Comparison of ENCODE assay signal across 14 cellular contexts in the genomic region with DNA sequence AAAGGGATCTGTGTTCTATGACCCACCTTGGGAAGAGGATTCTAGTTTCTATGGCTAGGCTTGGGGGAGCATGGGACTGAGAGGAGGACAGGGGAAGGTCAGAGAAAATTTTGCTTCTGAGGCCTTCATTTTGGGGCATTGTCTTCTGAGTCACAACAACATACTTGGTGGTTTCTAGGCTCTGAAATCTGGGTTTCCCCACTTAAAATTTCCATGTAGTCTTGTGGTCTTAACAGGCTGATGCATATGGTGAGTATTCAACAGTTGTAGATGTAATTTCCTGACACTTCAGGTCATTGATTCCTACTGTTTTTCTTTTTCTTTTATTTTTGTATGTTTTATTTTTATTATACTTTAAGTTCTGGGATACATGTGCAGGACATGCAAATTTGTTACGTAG.
A peak's percentile ranks its signal among the peaks of the same experiment; 100 is the strongest.
DNase-seq lines count a peak whose midpoint lies in the region; ATAC-seq and TF ChIP-seq lines count a peak whose summit lies in the region.
"Had no signal": no experiment of that assay in that cellular context is flagged by ENCODE, and none has a peak within 500 bp of the region (broad histone marks: within the 10 kb centered on the region; RNA-seq: fewer than 3 reads in every experiment).

No MANE protein-coding gene starts in this region.

- POLR2A ChIA-PET in activated CD8-positive, alpha-beta T cell treated with anti-CD3 and anti-CD28 coated beads for 36 hours (lab: Charles Lee), result no interaction called here
- POLR2A ChIA-PET in activated CD8-positive, alpha-beta T cell treated with anti-CD3 and anti-CD28 coated beads, Interleukin-2, amount 10 ng/mL, durations not matched to agents 7 days and 5 days (lab: Charles Lee), result no interaction called here

- no peaks in the 10 kb centered on the region for H3K27me3 Mint-ChIP-seq in activated CD8-positive, alpha-beta T cell treated with anti-CD3 and anti-CD28 coated beads for 36 hours
- peaks cover 4% of the 10 kb centered on the region for H3K27me3 Mint-ChIP-seq in activated CD8-positive, alpha-beta T cell treated with anti-CD3 and anti-CD28 coated beads, Interleukin-2, amount 10 ng/mL, durations not matched to agents 7 days and 5 days (ENCODE audit: low read depth)
- H3K27me3 Mint-ChIP-seq in type B pancreatic cell, result peaks cover 5% of the 10 kb centered on the region

- H3K27ac Mint-ChIP-seq in activated CD8-positive, alpha-beta T cell treated with anti-CD3 and anti-CD28 coated beads for 36 hours, result peak overlapping the region; percentile 79
- no peak overlapping the region for H3K27ac Mint-ChIP-seq in activated CD8-positive, alpha-beta T cell treated with anti-CD3 and anti-CD28 coated beads, Interleukin-2, amount 10 ng/mL, durations not matched to agents 7 days and 5 days
- H3K27ac Mint-ChIP-seq in stimulated activated effector memory CD8-positive, alpha-beta T cell treated with anti-CD3 and anti-CD28 coated beads, Interleukin-12 subunit alpha, Interleukin-12 subunit beta, amount 100 ng/mL, for 72 hours, result peak overlapping the region; percentile 40
- no peak overlapping the region for H3K27ac Mint-ChIP-seq in type B pancreatic cell

- H3K36me3 Mint-ChIP-seq in activated CD8-positive, alpha-beta T cell treated with anti-CD3 and anti-CD28 coated beads for 36 hours (ENCODE audit: low read depth), result no peaks in the 10 kb centered on the region
- H3K36me3 Mint-ChIP-seq in activated CD8-positive, alpha-beta T cell treated with anti-CD3 and anti-CD28 coated beads, Interleukin-2, amount 10 ng/mL, durations not matched to agents 7 days and 5 days (ENCODE audit: low read depth), result peaks cover 2% of the 10 kb centered on the region
- H3K36me3 Mint-ChIP-seq in stimulated activated effector memory CD8-positive, alpha-beta T cell treated with anti-CD3 and anti-CD28 coated beads, Interleukin-12 subunit alpha, Interleukin-12 subunit beta, amount 100 ng/mL, for 72 hours, result no peaks in the 10 kb centered on the region
- H3K36me3 Mint-ChIP-seq in type B pancreatic cell, result no peaks in the 10 kb centered on the region

- peak; percentile 2 for DNase-seq in activated CD8-positive, alpha-beta T cell treated with anti-CD3 and anti-CD28 coated beads for 36 hours
- DNase-seq in activated CD8-positive, alpha-beta T cell treated with anti-CD3 and anti-CD28 coated beads, Interleukin-2, amount 10 ng/mL, durations not matched to agents 7 days and 5 days, result no peak
- DNase-seq in stimulated activated effector memory CD8-positive, alpha-beta T cell treated with anti-CD3 and anti-CD28 coated beads, Interleukin-12 subunit alpha, Interleukin-12 subunit beta, amount 100 ng/mL, for 72 hours (ENCODE audit: low spot score in 2 of 2), result no peak
- DNase-seq in GM19238 (ENCODE audit: insufficient read length, low spot score), result no peak
- no peak for DNase-seq in type B pancreatic cell (ENCODE audit: extremely low spot score, unreplicated experiment)
- DNase-seq in NCI-H2227 (lab: John Stamatoyannopoulos, UW; ENCODE audit: unreplicated experiment), result no peak
- DNase-seq: activated CD4-positive, alpha-beta T cell treated with anti-CD3 and anti-CD28 coated beads for 48 hours; esophagus squamous epithelium; NCI-H1436 treated with DMSO at 0.1 percent for 48 hours; transverse colon had no signal

- peaks cover 9% of the 10 kb centered on the region for H3K9me3 Mint-ChIP-seq in activated CD8-positive, alpha-beta T cell treated with anti-CD3 and anti-CD28 coated beads for 36 hours
- no peaks in the 10 kb centered on the region for H3K9me3 Mint-ChIP-seq in activated CD8-positive, alpha-beta T cell treated with anti-CD3 and anti-CD28 coated beads, Interleukin-2, amount 10 ng/mL, durations not matched to agents 7 days and 5 days (ENCODE audit: insufficient read depth)
- peaks cover 16% of the 10 kb centered on the region for H3K9me3 Mint-ChIP-seq in stimulated activated effector memory CD8-positive, alpha-beta T cell treated with anti-CD3 and anti-CD28 coated beads, Interleukin-12 subunit alpha, Interleukin-12 subunit beta, amount 100 ng/mL, for 72 hours
- peaks cover 12% of the 10 kb centered on the region for H3K9me3 Mint-ChIP-seq in type B pancreatic cell

- intact Hi-C loops in activated CD8-positive, alpha-beta T cell treated with anti-CD3 and anti-CD28 coated beads for 36 hours (cut with micrococcal nuclease), result no loop called here

- H3K4me3 Mint-ChIP-seq in activated CD8-positive, alpha-beta T cell treated with anti-CD3 and anti-CD28 coated beads for 36 hours, result no peak overlapping the region
- H3K4me3 Mint-ChIP-seq in activated CD8-positive, alpha-beta T cell treated with anti-CD3 and anti-CD28 coated beads, Interleukin-2, amount 10 ng/mL, durations not matched to agents 7 days and 5 days, result no peak overlapping the region
- H3K4me3 Mint-ChIP-seq in stimulated activated effector memory CD8-positive, alpha-beta T cell treated with anti-CD3 and anti-CD28 coated beads, Interleukin-12 subunit alpha, Interleukin-12 subunit beta, amount 100 ng/mL, for 72 hours, result no peak overlapping the region
- no peak overlapping the region for H3K4me3 Mint-ChIP-seq in type B pancreatic cell

- CTCF ChIA-PET in activated CD8-positive, alpha-beta T cell treated with anti-CD3 and anti-CD28 coated beads for 36 hours (lab: Charles Lee), result no interaction called here
- CTCF ChIA-PET in activated CD8-positive, alpha-beta T cell treated with anti-CD3 and anti-CD28 coated beads, Interleukin-2, amount 10 ng/mL, durations not matched to agents 7 days and 5 days (lab: Charles Lee), result no interaction called here

- no peak for TF ChIP-seq CTCF in activated CD8-positive, alpha-beta T cell treated with anti-CD3 and anti-CD28 coated beads for 36 hours (IDR thresholded peaks at IDR 0.05)
- no peak for TF ChIP-seq CTCF in type B pancreatic cell (conservative IDR thresholded peaks at IDR 0.05)

- ATAC-seq in activated CD8-positive, alpha-beta T cell treated with anti-CD3 and anti-CD28 coated beads for 36 hours, result peak; percentile 83
- ATAC-seq in activated CD8-positive, alpha-beta T cell treated with anti-CD3 and anti-CD28 coated beads, Interleukin-2, amount 10 ng/mL, durations not matched to agents 7 days and 5 days, result no peak
- ATAC-seq in HG02571 (IDR thresholded peaks at IDR 0.05; ENCODE audit: unreplicated experiment), result peak; percentile 79
- peak; percentile 80 for ATAC-seq in HG03442 (IDR thresholded peaks at IDR 0.05; ENCODE audit: unreplicated experiment)
- ATAC-seq in stimulated activated effector memory CD8-positive, alpha-beta T cell treated with anti-CD3 and anti-CD28 coated beads, Interleukin-12 subunit alpha, Interleukin-12 subunit beta, amount 100 ng/mL, for 72 hours, result peak; percentile 87
- ATAC-seq: A549, Panc1 had no signal

- peaks cover 11% of the 10 kb centered on the region for H3K4me1 Mint-ChIP-seq in activated CD8-positive, alpha-beta T cell treated with anti-CD3 and anti-CD28 coated beads for 36 hours (ENCODE audit: low read depth)
- peaks cover 16% of the 10 kb centered on the region for H3K4me1 Mint-ChIP-seq in activated CD8-positive, alpha-beta T cell treated with anti-CD3 and anti-CD28 coated beads, Interleukin-2, amount 10 ng/mL, durations not matched to agents 7 days and 5 days (ENCODE audit: low read depth)
- no peaks in the 10 kb centered on the region for H3K4me1 Mint-ChIP-seq in stimulated activated effector memory CD8-positive, alpha-beta T cell treated with anti-CD3 and anti-CD28 coated beads, Interleukin-12 subunit alpha, Interleukin-12 subunit beta, amount 100 ng/mL, for 72 hours
- no peaks in the 10 kb centered on the region for H3K4me1 Mint-ChIP-seq in type B pancreatic cell (ENCODE audit: unreplicated experiment)

Comparison
In these comparisons a context has a peak if more than half of its experiments do, and no peak if none do; other contexts are left out.
1. H3K27ac Mint-ChIP-seq: peak in activated CD8-positive, alpha-beta T cell treated with anti-CD3 and anti-CD28 coated beads for 36 hours (single experiment) and stimulated activated effector memory CD8-positive, alpha-beta T cell treated with anti-CD3 and anti-CD28 coated beads, Interleukin-12 subunit alpha, Interleukin-12 subunit beta, amount 100 ng/mL, for 72 hours (single experiment); none in activated CD8-positive, alpha-beta T cell treated with anti-CD3 and anti-CD28 coated beads, Interleukin-2, amount 10 ng/mL, durations not matched to agents 7 days and 5 days (single experiment) and type B pancreatic cell (single experiment).